9 cellular contexts compared by ENCODE assay signal in the genomic region with DNA sequence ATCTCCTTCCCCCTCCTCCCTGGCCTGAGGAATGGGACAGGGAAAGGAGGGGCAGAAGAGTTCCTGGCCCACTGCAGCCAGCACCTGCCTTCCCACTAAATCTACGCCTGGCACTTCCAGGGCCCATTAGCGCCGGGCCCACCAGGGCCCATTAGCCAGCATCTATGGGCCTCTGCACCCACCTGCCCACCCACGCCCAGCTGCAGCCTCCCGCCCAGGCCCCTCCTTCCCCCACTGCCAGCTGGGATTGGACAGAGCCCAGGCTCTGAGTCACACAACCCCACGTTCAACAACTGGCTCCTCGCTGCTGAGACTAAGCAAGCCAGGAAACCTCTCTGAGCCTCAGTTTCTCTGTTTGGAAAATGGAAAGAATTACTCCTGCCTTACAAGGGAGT. TPM values are rescaled to one million over a fixed set of nuclear protein-coding genes. Genes with fewer than 3 reads are reported as not detected.
DNase-seq lines count a peak whose midpoint lies in the region; ATAC-seq, FAIRE-seq and TF ChIP-seq lines count a peak whose summit lies in the region.
"Had no signal": no experiment of that assay in that cellular context is flagged by ENCODE, and none has a peak within 500 bp of the region (broad histone marks: within the 10 kb centered on the region; RNA-seq: fewer than 3 reads in every experiment).

No MANE protein-coding gene starts in this region.

- H2AFZ ChIP-seq in PC-9 (no peak overlapping the region), H1 (ENCODE audit: low read length) (no peak overlapping the region)

- peaks cover 65% of the 10 kb centered on the region for H3F3A ChIP-seq in PC-9 (ENCODE audit: insufficient read depth, low read depth)

- no peak overlapping the region for H3K23ac ChIP-seq in H1 (ENCODE audit: insufficient read length)

- FAIRE-seq in H54 (lab: Jason Lieb, UNC) = peak; percentile 33
- no peak for FAIRE-seq in H1 (lab: Jason Lieb, UNC)

- DNase-seq in H54 (ENCODE audit: insufficient read length, low spot score) (peak; percentile 71), PC-9 (no peak), H1 (ENCODE audit: low read depth in 1 of 2, low spot score in 2 of 2) (no peak), non-pigmented ciliary epithelial cell (ENCODE audit: low read depth) (peak; percentile 31), NCI-H774 (lab: John Stamatoyannopoulos, UW) (no peak)
- DNase-seq in activated CD4-positive, alpha-beta T cell treated with anti-CD3 and anti-CD28 coated beads, Interleukin-2, amount 10 ng/mL, durations not matched to agents 7 days and 5 days = no peak
- DNase-seq: KG1 had no signal

- H3K9me3 ChIP-seq in PC-9 (ENCODE audit: insufficient read depth, low read depth) = no peaks in the 10 kb centered on the region
- no peaks in the 10 kb centered on the region for H3K9me3 ChIP-seq in H1 (ENCODE audit: insufficient read depth in 2 of 2, low read depth in 1 of 2, low read length in 1 of 2)

- H4K91ac ChIP-seq in H1 (replicated peaks; ENCODE audit: insufficient read length, low read length) = no peak overlapping the region

- H2BK12ac ChIP-seq in H1 (ENCODE audit: low read depth, low read length) = no peak overlapping the region

- no peaks in the 10 kb centered on the region for H3K9me3 Mint-ChIP-seq in activated CD4-positive, alpha-beta T cell treated with anti-CD3 and anti-CD28 coated beads, Interleukin-2, amount 10 ng/mL, durations not matched to agents 7 days and 5 days
- H3K9me3 Mint-ChIP-seq: activated naive CD4-positive, alpha-beta T cell treated with anti-CD3 and anti-CD28 coated beads, Interleukin-2, amount 50 U/mL, for 24 hours had no signal

- H3K36me3 ChIP-seq in PC-9 (ENCODE audit: low read depth) = no peaks in the 10 kb centered on the region
- no peaks in the 10 kb centered on the region for H3K36me3 ChIP-seq in H1 (ENCODE audit: control insufficient read depth in 2 of 4, insufficient read depth in 4 of 4, low read length in 3 of 4)

- peak overlapping the region; percentile 48; the same call in 1 of the 2 replicates for H2BK20ac ChIP-seq in H1 (ENCODE audit: low read length)

- H3K4me1 Mint-ChIP-seq in activated CD4-positive, alpha-beta T cell treated with anti-CD3 and anti-CD28 coated beads, Interleukin-2, amount 10 ng/mL, durations not matched to agents 7 days and 5 days = peaks cover 3% of the 10 kb centered on the region

- intact Hi-C loops in PC-9 (cut with micrococcal nuclease; ENCODE audit: unreplicated experiment) = no loop called here

- no peaks in the 10 kb centered on the region for H4K20me1 ChIP-seq in PC-9 (ENCODE audit: insufficient read depth)
- H4K20me1 ChIP-seq in H1 (replicated peaks in 1 of 2; ENCODE audit: control insufficient read depth in 1 of 2, insufficient read depth in 2 of 2, low read length in 2 of 2) = no peaks in the 10 kb centered on the region

- WGBS in H1 (ENCODE audit: extremely low coverage in 1 of 2, insufficient coverage in 1 of 2, insufficient read length in 1 of 2, insufficient replicate concordance in 2 of 2, low coverage in 1 of 2, low lambda C conversion rate in 2 of 2, missing lambda C conversion rate in 1 of 2), 2 experiments = 77% methylated on average over 7 of the region's 7 CpGs; no CpG with 5 or more reads in 1 of the 2 experiments

- TF ChIP-seq EP300 in H1 (IDR thresholded peaks at IDR 0.05; ENCODE audit: borderline replicate concordance in 1 of 2, low read depth in 2 of 2, low read length in 2 of 2) = no peak

- no peak overlapping the region for H3K4me3 ChIP-seq in PC-9
- H3K4me3 ChIP-seq in H1 (ENCODE audit: extremely low read depth in 1 of 4, insufficient read depth in 2 of 4, low read depth in 3 of 4, low read length in 4 of 4) = no peak overlapping the region

- peaks cover 9% of the 10 kb centered on the region; the same call in 1 of the 2 replicates for H3K23me2 ChIP-seq in H1 (ENCODE audit: low read depth, low read length)

- no peak overlapping the region for H4K8ac ChIP-seq in H1 (ENCODE audit: extremely low read depth, insufficient read depth, low read length)

- H3K27me3 Mint-ChIP-seq in activated CD4-positive, alpha-beta T cell treated with anti-CD3 and anti-CD28 coated beads, Interleukin-2, amount 10 ng/mL, durations not matched to agents 7 days and 5 days = peaks cover 68% of the 10 kb centered on the region

- H3K14ac ChIP-seq in H1 (ENCODE audit: insufficient read length) = no peak overlapping the region

- no peak overlapping the region for H3K56ac ChIP-seq in H1 (replicated peaks; ENCODE audit: insufficient read length, low read depth, low read length)

- H2BK15ac ChIP-seq in H1 (ENCODE audit: low read length) = no peak overlapping the region

- H3K4me3 Mint-ChIP-seq in activated CD4-positive, alpha-beta T cell treated with anti-CD3 and anti-CD28 coated beads, Interleukin-2, amount 10 ng/mL, durations not matched to agents 7 days and 5 days = no peak overlapping the region
- H3K4me3 Mint-ChIP-seq: activated naive CD4-positive, alpha-beta T cell treated with anti-CD3 and anti-CD28 coated beads, Interleukin-2, amount 50 U/mL, for 24 hours had no signal

- H3K79me2 ChIP-seq in PC-9 (ENCODE audit: low read depth) (no peaks in the 10 kb centered on the region), H1 (ENCODE audit: control insufficient read depth in 1 of 2, insufficient read depth in 2 of 2, low read length in 2 of 2) (no peaks in the 10 kb centered on the region)

- no peak for ATAC-seq in HG03280 (IDR thresholded peaks at IDR 0.05; ENCODE audit: unreplicated experiment)

- H3K27me3 ChIP-seq in PC-9 (ENCODE audit: insufficient read depth, low read depth) (no peaks in the 10 kb centered on the region), H1 (replicated peaks in 1 of 4; ENCODE audit: control insufficient read depth in 3 of 4, extremely low read depth in 1 of 4, insufficient read depth in 3 of 4, low read length in 3 of 4) (peaks cover 0 to 26% (median 12%) of the 10 kb centered on the region in 4 experiments; a peak in 5 of 7 replicates)

- H3K4me2 ChIP-seq in PC-9 (peak overlapping the region; percentile 73), H1 (ENCODE audit: insufficient read depth in 1 of 2, low read depth in 2 of 2, low read length in 2 of 2) (no peak overlapping the region)

- no peak overlapping the region for H2BK120ac ChIP-seq in H1 (replicated peaks; ENCODE audit: low read depth, low read length)

- no peak overlapping the region for H3K18ac ChIP-seq in H1 (ENCODE audit: extremely low read depth, low read length)

- no peak for TF ChIP-seq RAD21 in H1 (IDR thresholded peaks at IDR 0.05 in 1 of 2, conservative IDR thresholded peaks at IDR 0.05 in 1 of 2; ENCODE audit: low read depth in 2 of 2, low read length in 2 of 2)

- H3K4me1 ChIP-seq in PC-9 (replicated peaks; ENCODE audit: insufficient read depth) (peaks cover 78% of the 10 kb centered on the region), H1 (replicated peaks in 1 of 4; ENCODE audit: control insufficient read depth in 3 of 4, insufficient read depth in 4 of 4, low read length in 3 of 4) (peaks cover 0 to 19% (median 7%) of the 10 kb centered on the region in 4 experiments; a peak in 5 of 7 replicates)

- TF ChIP-seq CTCF in PC-9 (conservative IDR thresholded peaks at IDR 0.05) = no peak
- no peak for TF ChIP-seq CTCF in H1 (IDR thresholded peaks at IDR 0.05; ENCODE audit: control extremely low read depth in 1 of 3, insufficient read depth in 1 of 3, low read depth in 1 of 3, low read length in 3 of 3)

- no peaks in the 10 kb centered on the region for H3K36me3 Mint-ChIP-seq in activated CD4-positive, alpha-beta T cell treated with anti-CD3 and anti-CD28 coated beads, Interleukin-2, amount 10 ng/mL, durations not matched to agents 7 days and 5 days (ENCODE audit: low read depth)
- H3K36me3 Mint-ChIP-seq: activated naive CD4-positive, alpha-beta T cell treated with anti-CD3 and anti-CD28 coated beads, Interleukin-2, amount 50 U/mL, for 24 hours had no signal

- H2AK5ac ChIP-seq in H1 (ENCODE audit: low read depth, low read length) = no peak overlapping the region

- H3K27ac Mint-ChIP-seq in activated CD4-positive, alpha-beta T cell treated with anti-CD3 and anti-CD28 coated beads, Interleukin-2, amount 10 ng/mL, durations not matched to agents 7 days and 5 days = no peak overlapping the region
- H3K27ac Mint-ChIP-seq: activated naive CD4-positive, alpha-beta T cell treated with anti-CD3 and anti-CD28 coated beads, Interleukin-2, amount 50 U/mL, for 24 hours had no signal

- CTCF ChIA-PET in PC-9 (lab: Charles Lee) = interaction anchor here (0.9 kb wide), 1 partner anchor 15 kb away, joined by 3 read pairs; no protein-coding TSS in a partner anchor
- CTCF ChIA-PET in H1 (lab: Charles Lee; ENCODE audit: partially characterized antibody) = interaction anchor here (0.6 to 7.5 kb wide), 27 partner anchors 9 to 312 kb away, joined by 3 to 61 read pairs (median 5); no protein-coding TSS in a partner anchor
- CTCF ChIA-PET in activated CD4-positive, alpha-beta T cell treated with anti-CD3 and anti-CD28 coated beads, Interleukin-2, amount 10 ng/mL, durations not matched to agents 7 days and 5 days (lab: Charles Lee) = interaction anchor here (1.0 to 3.1 kb wide), 2 partner anchors 14 to 98 kb away, joined by 4 to 17 read pairs; no protein-coding TSS in a partner anchor

- H3K79me1 ChIP-seq in H1 (ENCODE audit: low read depth, low read length) = no peaks in the 10 kb centered on the region

- no peak overlapping the region for H3K4ac ChIP-seq in H1 (replicated peaks; ENCODE audit: insufficient read length, low read depth, low read length)

- H3K27ac ChIP-seq in PC-9 = peak overlapping the region; percentile 99
- H3K27ac ChIP-seq in H1 (ENCODE audit: low read depth, low read length) = no peak overlapping the region

- H4K5ac ChIP-seq in H1 (ENCODE audit: insufficient read length, low read depth, low read length) = no peak overlapping the region

- no TSS peak for BruUV-seq in PC-9 (replicated peaks; lab: Mats Ljungman, UMichigan)

- no peak for TF ChIP-seq POLR2A in H54 (IDR thresholded peaks at IDR 0.05; ENCODE audit: low read depth, low read length)
- no peak for TF ChIP-seq POLR2A in H1 (IDR thresholded peaks at IDR 0.05; ENCODE audit: control extremely low read depth in 1 of 2, low read depth in 2 of 2, low read length in 2 of 2)

- POLR2A ChIA-PET in PC-9 (lab: Charles Lee; ENCODE audit: unreplicated experiment) (no interaction called here), H1 (lab: Charles Lee; ENCODE audit: partially characterized antibody) (interaction anchor here (2.4 kb wide), 1 partner anchor 12 kb away, joined by 9 read pairs; no protein-coding TSS in a partner anchor)
- POLR2A ChIA-PET in activated CD4-positive, alpha-beta T cell treated with anti-CD3 and anti-CD28 coated beads, Interleukin-2, amount 10 ng/mL, durations not matched to agents 7 days and 5 days (lab: Charles Lee) = no interaction called here

- no peak overlapping the region for H2BK5ac ChIP-seq in H1 (ENCODE audit: low read depth, low read length)

- no peak overlapping the region for H3K9ac ChIP-seq in H1 (replicated peaks in 1 of 4; ENCODE audit: extremely low read depth in 1 of 4, low read depth in 3 of 4, low read length in 3 of 4)

- no peaks in the 10 kb centered on the region for H3K9me2 ChIP-seq in PC-9 (ENCODE audit: insufficient read depth)

RNA-seq across cellular contexts. Expression of a gene that starts 48.7 kb away (rescaled TPM):
- not detected in 2 replicates for total RNA-seq in PC-9 (2021)
- total RNA-seq in H1 (2021; fragmentation: NEBNext Ultra II Directional; extraction: Animal tissue kit (Norgen Biotek cat#: 25700)) = not detected in 2 replicates
- 0.08 and 0.09 TPM in 2 replicates for polyA plus RNA-seq in H1 (2011; rRNA removed)
- 0.43 TPM for polyA plus RNA-seq in H1 (2011; cell fraction: cytosol; rRNA removed)
- 0.16 TPM for polyA plus RNA-seq in H1 (2011; cell fraction: nucleus; rRNA removed)
- polyA plus RNA-seq in H1 (2012, experiment 1 of 2) = 0.07 to 0.11 TPM in 2 of 4 replicates, not detected in the others
- polyA plus RNA-seq in H1 (2012, experiment 2 of 2) = not detected
- 0.02 TPM for polyA plus RNA-seq in H1 (2013, experiment 1 of 2)
- polyA plus RNA-seq in H1 (2013, experiment 2 of 2) = 0.04 TPM
- 0.10 TPM in 1 of 2 replicates, not detected in the other for polyA minus RNA-seq in H1 (2011; rRNA and poly(A)+ RNA removed)
- polyA minus RNA-seq in H1 (2011; cell fraction: cytosol; rRNA and poly(A)+ RNA removed) = not detected
- polyA minus RNA-seq in H1 (2011; cell fraction: nucleus; rRNA and poly(A)+ RNA removed) = not detected
- total RNA-seq in activated CD4-positive, alpha-beta T cell treated with anti-CD3 and anti-CD28 coated beads, Interleukin-2, amount 10 ng/mL, durations not matched to agents 7 days and 5 days = 100 to 1,000 TPM; 106 to 110 TPM

Comparison
In these comparisons a context has a peak if more than half of its experiments do, and no peak if none do; other contexts are left out.
1. DNase-seq: peak in H54 (single experiment) and non-pigmented ciliary epithelial cell (single experiment); none in PC-9 (0 of 2), H1 (0 of 2), NCI-H774 (single experiment) and activated CD4-positive, alpha-beta T cell treated with anti-CD3 and anti-CD28 coated beads, Interleukin-2, amount 10 ng/mL, durations not matched to agents 7 days and 5 days (single experiment).
2. RNA of a gene that starts 48.7 kb away (total RNA-seq): 106 to 110 TPM in activated CD4-positive, alpha-beta T cell treated with anti-CD3 and anti-CD28 coated beads, Interleukin-2, amount 10 ng/mL, durations not matched to agents 7 days and 5 days; not detected in H1 and not detected in PC-9; every median in the first group is over 10 times any median in the second.